17 cellular contexts compared by ENCODE assay signal in the genomic region with DNA sequence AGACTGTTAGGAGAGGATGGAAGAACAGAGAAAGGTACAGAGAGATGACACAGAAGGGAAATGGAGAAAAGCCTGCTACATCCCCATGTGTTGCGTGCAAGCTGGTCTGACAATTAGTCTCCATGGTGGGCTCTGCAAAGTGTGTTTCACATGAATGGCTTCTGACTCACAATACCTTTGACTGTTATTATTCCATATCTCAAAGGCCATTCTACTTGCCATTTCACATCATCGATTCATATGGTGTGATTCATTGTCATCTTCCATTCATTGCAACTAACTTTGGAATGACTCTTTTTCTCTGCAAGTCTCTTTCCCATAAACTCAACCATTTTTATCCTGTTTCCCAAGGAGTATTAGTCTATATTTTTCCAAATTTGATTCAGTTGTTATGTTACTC.
DNase-seq lines count a peak whose midpoint lies in the region; ATAC-seq and TF ChIP-seq lines count a peak whose summit lies in the region.
"Had no signal": no experiment of that assay in that cellular context is flagged by ENCODE, and none has a peak within 500 bp of the region (broad histone marks: within the 10 kb centered on the region; RNA-seq: fewer than 3 reads in every experiment).

No MANE protein-coding gene starts in this region.

- H3K4me1 Mint-ChIP-seq in MCF 10A (ENCODE audit: insufficient read depth, unreplicated experiment) (peaks cover 19% of the 10 kb centered on the region), glutamatergic neuron (ENCODE audit: low read depth, unreplicated experiment) (no peaks in the 10 kb centered on the region)
- peaks cover 21% of the 10 kb centered on the region for H3K4me1 Mint-ChIP-seq in activated naive CD8-positive, alpha-beta T cell treated with anti-CD3 and anti-CD28 coated beads, Interleukin-2, amount 50 U/mL, for 24 hours
- H3K4me1 Mint-ChIP-seq: activated T-helper 17 cell treated with anti-CD3 and anti-CD28 coated beads, Interleukin-2, amount 50 U/mL, for 72 hours; GM23338 had no signal

- H3K36me3 Mint-ChIP-seq in MCF 10A (ENCODE audit: insufficient read depth, unreplicated experiment) = no peaks in the 10 kb centered on the region
- no peaks in the 10 kb centered on the region for H3K36me3 Mint-ChIP-seq in activated naive CD8-positive, alpha-beta T cell treated with anti-CD3 and anti-CD28 coated beads, Interleukin-2, amount 50 U/mL, for 24 hours (ENCODE audit: low read depth)
- H3K36me3 Mint-ChIP-seq in glutamatergic neuron (ENCODE audit: unreplicated experiment) = no peaks in the 10 kb centered on the region

- no peaks in the 10 kb centered on the region for H3K27me3 Mint-ChIP-seq in MCF 10A (ENCODE audit: insufficient read depth, unreplicated experiment)
- H3K27me3 Mint-ChIP-seq in activated naive CD8-positive, alpha-beta T cell treated with anti-CD3 and anti-CD28 coated beads, Interleukin-2, amount 50 U/mL, for 24 hours = peaks cover 17% of the 10 kb centered on the region
- no peaks in the 10 kb centered on the region for H3K27me3 Mint-ChIP-seq in glutamatergic neuron (ENCODE audit: unreplicated experiment)

- TF ChIP-seq POLR2A in breast epithelium (IDR thresholded peaks at IDR 0.05) (no peak), upper lobe of left lung (IDR thresholded peaks at IDR 0.05) (no peak)

- POLR2A ChIA-PET in MCF 10A (lab: Yijun Ruan, JAX) = no interaction called here

- TF ChIP-seq CTCF in breast epithelium (IDR thresholded peaks at IDR 0.05) (no peak), MCF 10A (IDR thresholded peaks at IDR 0.05; ENCODE audit: unreplicated experiment) (no peak), glutamatergic neuron (IDR thresholded peaks at IDR 0.05; ENCODE audit: partially characterized antibody, unreplicated experiment) (no peak), upper lobe of left lung (IDR thresholded peaks at IDR 0.05) (no peak)

- H3K36me3 ChIP-seq in breast epithelium (no peaks in the 10 kb centered on the region), upper lobe of left lung (no peaks in the 10 kb centered on the region)
- H3K36me3 ChIP-seq: prostate gland, upper lobe of right lung had no signal

- no TSS peak for BruUV-seq in MCF 10A (replicated peaks; lab: Mats Ljungman, UMichigan)

- H3K27ac ChIP-seq in breast epithelium = peak overlapping the region; percentile 15 to 55
- no peak overlapping the region for H3K27ac ChIP-seq in upper lobe of left lung
- H3K27ac ChIP-seq: prostate gland, upper lobe of right lung had no signal

- CTCF ChIA-PET in MCF 10A (lab: Yijun Ruan, JAX) = no interaction called here

- H3K9me3 ChIP-seq in breast epithelium (no peaks in the 10 kb centered on the region), upper lobe of left lung (no peaks in the 10 kb centered on the region)
- H3K9me3 ChIP-seq: Caco-2, prostate gland, upper lobe of right lung had no signal

- intact Hi-C loops in breast epithelium (cut with DNase I; ENCODE audit: low total_unique reads) = no loop called here
- intact Hi-C loops in MCF 10A (cut with micrococcal nuclease) = no loop called here

- DNase-seq in breast epithelium (ENCODE audit: low spot score in 2 of 2) (no peak), MCF 10A (ENCODE audit: unreplicated experiment) (no peak), hepatic stellate cell (ENCODE audit: low spot score) (peak; percentile 13), glutamatergic neuron (no peak), NCI-H2171 treated with DMSO at 0.1 percent for 48 hours (lab: John Stamatoyannopoulos, UW) (no peak), upper lobe of left lung (no peak), NCI-H1694 (lab: John Stamatoyannopoulos, UW) (no peak)
- no peak for DNase-seq in activated naive CD8-positive, alpha-beta T cell treated with anti-CD3 and anti-CD28 coated beads, Interleukin-2, amount 50 U/mL, for 24 hours
- DNase-seq: Caco-2; effector CD8-positive, alpha-beta T cell; left cardiac atrium; NCI-H2107; SIG-M5; upper lobe of right lung had no signal

- WGBS in upper lobe of left lung, 2 donors = 80 to 84% methylated on average over 2 of the region's 2 CpGs

- H3K27ac Mint-ChIP-seq in MCF 10A (ENCODE audit: low read depth, unreplicated experiment) (no peak overlapping the region), glutamatergic neuron (ENCODE audit: unreplicated experiment) (no peak overlapping the region)
- peak overlapping the region; percentile 34 for H3K27ac Mint-ChIP-seq in activated naive CD8-positive, alpha-beta T cell treated with anti-CD3 and anti-CD28 coated beads, Interleukin-2, amount 50 U/mL, for 24 hours
- H3K27ac Mint-ChIP-seq: activated T-helper 17 cell treated with anti-CD3 and anti-CD28 coated beads, Interleukin-2, amount 50 U/mL, for 72 hours; GM23338 had no signal

- no peak for TF ChIP-seq EP300 in upper lobe of left lung (IDR thresholded peaks at IDR 0.05)

- H3K4me3 Mint-ChIP-seq in MCF 10A (ENCODE audit: unreplicated experiment) (no peak overlapping the region), glutamatergic neuron (ENCODE audit: unreplicated experiment) (no peak overlapping the region)
- H3K4me3 Mint-ChIP-seq in activated naive CD8-positive, alpha-beta T cell treated with anti-CD3 and anti-CD28 coated beads, Interleukin-2, amount 50 U/mL, for 24 hours = no peak overlapping the region
- H3K4me3 Mint-ChIP-seq: activated T-helper 17 cell treated with anti-CD3 and anti-CD28 coated beads, Interleukin-2, amount 50 U/mL, for 72 hours; GM23338 had no signal

- H3K27me3 ChIP-seq in breast epithelium (no peaks in the 10 kb centered on the region), upper lobe of left lung (no peaks in the 10 kb centered on the region)
- H3K27me3 ChIP-seq: upper lobe of right lung had no signal

- H3K4me1 ChIP-seq in breast epithelium (no peaks in the 10 kb centered on the region), upper lobe of left lung (no peaks in the 10 kb centered on the region)
- H3K4me1 ChIP-seq: Caco-2, prostate gland, upper lobe of right lung had no signal

- H3K4me3 ChIP-seq in breast epithelium = no peak overlapping the region
- no peak overlapping the region for H3K4me3 ChIP-seq in upper lobe of left lung
- H3K4me3 ChIP-seq: GM23338, prostate gland, upper lobe of right lung had no signal

- H3K9me3 Mint-ChIP-seq in MCF 10A (ENCODE audit: unreplicated experiment) = peaks cover 8% of the 10 kb centered on the region
- H3K9me3 Mint-ChIP-seq in activated naive CD8-positive, alpha-beta T cell treated with anti-CD3 and anti-CD28 coated beads, Interleukin-2, amount 50 U/mL, for 24 hours = peaks cover 6% of the 10 kb centered on the region
- no peaks in the 10 kb centered on the region for H3K9me3 Mint-ChIP-seq in glutamatergic neuron (ENCODE audit: unreplicated experiment)
- H3K9me3 Mint-ChIP-seq: activated T-helper 17 cell treated with anti-CD3 and anti-CD28 coated beads, Interleukin-2, amount 50 U/mL, for 72 hours had no signal

- peak; percentile 84 for ATAC-seq in activated naive CD8-positive, alpha-beta T cell treated with anti-CD3 and anti-CD28 coated beads, Interleukin-2, amount 50 U/mL, for 24 hours
- ATAC-seq in upper lobe of left lung (ENCODE audit: low FRiP score in 2 of 2) = no peak
- ATAC-seq: activated T-helper 17 cell treated with anti-CD3 and anti-CD28 coated beads, Interleukin-2, amount 50 U/mL, for 72 hours; GM23338; upper lobe of right lung had no signal

Comparison
In these comparisons a context has a peak if more than half of its experiments do, and no peak if none do; other contexts are left out.
1. H3K27ac ChIP-seq: peak in breast epithelium (2 of 2); none in upper lobe of left lung (0 of 4).